Comparison of ENCODE assay signal across 1 cellular context in the genomic region with DNA sequence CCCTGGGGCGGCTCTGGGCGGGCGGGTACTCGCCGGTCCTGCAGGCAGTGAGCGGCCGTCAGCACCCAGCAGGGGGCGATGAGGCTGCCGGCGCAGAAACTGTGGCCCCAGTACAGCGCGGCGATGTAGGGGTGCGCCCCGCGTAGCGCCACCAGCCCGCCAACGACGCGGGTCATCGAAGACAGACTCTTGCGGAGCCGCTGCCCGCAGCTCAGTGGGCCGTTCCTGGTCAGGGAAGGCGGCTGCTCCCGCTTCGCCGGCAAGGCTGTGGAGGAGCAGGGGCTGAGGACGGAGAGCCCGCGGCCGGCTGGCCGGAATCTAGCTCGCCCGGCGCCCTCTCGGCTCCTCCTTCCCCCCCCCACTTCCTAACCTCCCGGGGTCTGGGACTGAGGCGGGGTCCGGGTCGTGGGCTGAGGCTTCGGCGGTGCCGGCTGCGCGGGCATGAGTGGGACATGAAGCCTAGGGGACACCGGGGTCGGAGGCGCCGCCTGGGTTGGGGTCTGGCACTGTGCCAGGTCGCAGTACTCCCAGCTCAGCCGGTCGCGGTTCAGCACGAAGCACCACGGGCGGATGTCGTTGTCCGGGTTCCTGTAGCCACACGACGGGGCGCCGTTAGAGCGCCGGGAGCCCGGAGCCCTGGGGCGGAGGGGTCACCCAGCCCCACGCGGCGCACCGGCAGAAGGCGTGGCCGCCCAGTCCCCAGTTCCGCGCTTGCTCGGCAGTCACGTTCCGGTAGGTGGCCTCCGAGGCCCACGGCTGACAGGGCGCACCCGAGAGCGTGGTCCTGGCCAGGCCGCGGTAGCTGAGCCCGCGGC.
TF ChIP-seq lines count a peak whose summit lies in the region.

No MANE protein-coding gene starts in this region.

TF ChIP-seq in K562, 482 proteins besides CTCF, POLR2A, EP300 and RAD21 (continued from another document and continues in another):
- TF ChIP-seq, protein P1, sequence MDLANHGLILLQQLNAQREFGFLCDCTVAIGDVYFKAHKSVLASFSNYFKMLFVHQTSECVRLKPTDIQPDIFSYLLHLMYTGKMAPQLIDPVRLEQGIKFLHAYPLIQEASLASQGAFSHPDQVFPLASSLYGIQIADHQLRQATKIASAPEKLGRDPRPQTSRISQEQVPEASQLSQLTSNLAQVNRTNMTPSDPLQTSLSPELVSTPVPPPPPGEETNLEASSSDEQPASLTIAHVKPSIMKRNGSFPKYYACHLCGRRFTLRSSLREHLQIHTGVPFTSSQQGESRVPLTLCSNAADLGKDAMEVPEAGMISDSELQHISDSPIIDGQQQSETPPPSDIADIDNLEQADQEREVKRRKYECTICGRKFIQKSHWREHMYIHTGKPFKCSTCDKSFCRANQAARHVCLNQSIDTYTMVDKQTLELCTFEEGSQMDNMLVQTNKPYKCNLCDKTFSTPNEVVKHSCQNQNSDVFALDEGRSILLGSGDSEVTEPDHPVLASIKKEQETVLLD (IDR thresholded peaks at IDR 0.05), result peak; percentile 46; the same call in 1 of the 2 replicates
- TF ChIP-seq, protein P2, sequence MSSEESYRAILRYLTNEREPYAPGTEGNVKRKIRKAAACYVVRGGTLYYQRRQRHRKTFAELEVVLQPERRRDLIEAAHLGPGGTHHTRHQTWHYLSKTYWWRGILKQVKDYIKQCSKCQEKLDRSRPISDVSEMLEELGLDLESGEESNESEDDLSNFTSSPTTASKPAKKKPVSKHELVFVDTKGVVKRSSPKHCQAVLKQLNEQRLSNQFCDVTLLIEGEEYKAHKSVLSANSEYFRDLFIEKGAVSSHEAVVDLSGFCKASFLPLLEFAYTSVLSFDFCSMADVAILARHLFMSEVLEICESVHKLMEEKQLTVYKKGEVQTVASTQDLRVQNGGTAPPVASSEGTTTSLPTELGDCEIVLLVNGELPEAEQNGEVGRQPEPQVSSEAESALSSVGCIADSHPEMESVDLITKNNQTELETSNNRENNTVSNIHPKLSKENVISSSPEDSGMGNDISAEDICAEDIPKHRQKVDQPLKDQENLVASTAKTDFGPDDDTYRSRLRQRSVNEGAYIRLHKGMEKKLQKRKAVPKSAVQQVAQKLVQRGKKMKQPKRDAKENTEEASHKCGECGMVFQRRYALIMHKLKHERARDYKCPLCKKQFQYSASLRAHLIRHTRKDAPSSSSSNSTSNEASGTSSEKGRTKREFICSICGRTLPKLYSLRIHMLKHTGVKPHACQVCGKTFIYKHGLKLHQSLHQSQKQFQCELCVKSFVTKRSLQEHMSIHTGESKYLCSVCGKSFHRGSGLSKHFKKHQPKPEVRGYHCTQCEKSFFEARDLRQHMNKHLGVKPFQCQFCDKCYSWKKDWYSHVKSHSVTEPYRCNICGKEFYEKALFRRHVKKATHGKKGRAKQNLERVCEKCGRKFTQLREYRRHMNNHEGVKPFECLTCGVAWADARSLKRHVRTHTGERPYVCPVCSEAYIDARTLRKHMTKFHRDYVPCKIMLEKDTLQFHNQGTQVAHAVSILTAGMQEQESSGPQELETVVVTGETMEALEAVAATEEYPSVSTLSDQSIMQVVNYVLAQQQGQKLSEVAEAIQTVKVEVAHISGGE (CRISPR knock-in tag; IDR thresholded peaks at IDR 0.05), result peak in 1 of 3 experiments; percentile 70; a peak in 1 of 6 replicates
- TF ChIP-seq BRF1 (IDR thresholded peaks at IDR 0.05; ENCODE audit: borderline replicate concordance, extremely low read depth, insufficient read length) (no peak), E2F3 (CRISPR knock-in tag; IDR thresholded peaks at IDR 0.05) (peak; percentile 50; the same call in 1 of the 2 replicates), GABPA (tag; conservative IDR thresholded peaks at IDR 0.05; ENCODE audit: low read depth) (peak; percentile 56), ZNF124 (CRISPR knock-in tag; IDR thresholded peaks at IDR 0.05) (0 out of 2 replicates have a peak, but pooled peaks have one; percentile 64), KLF1 (tag; IDR thresholded peaks at IDR 0.05) (peak; percentile 3; the same call in 1 of the 2 replicates), CREBBP (IDR thresholded peaks at IDR 0.05; ENCODE audit: low read depth, low read length) (no peak), RBM14 (IDR thresholded peaks at IDR 0.05; ENCODE audit: borderline replicate concordance, insufficient read depth, low read depth, low read length) (no peak), ZFX (CRISPR knock-in tag; IDR thresholded peaks at IDR 0.05) (peak; percentile 93), NCOA4 (IDR thresholded peaks at IDR 0.05; ENCODE audit: partially characterized antibody) (no peak), RBM34 (IDR thresholded peaks at IDR 0.05; ENCODE audit: borderline replicate concordance, insufficient read depth, low read length) (no peak), ZKSCAN1 (IDR thresholded peaks at IDR 0.05; ENCODE audit: low read depth, low read length) (0 out of 2 replicates have a peak, but pooled peaks have one; percentile 40), CHCHD3 (CRISPR knock-in tag; IDR thresholded peaks at IDR 0.05) (no peak), ATF1 (CRISPR knock-in tag; IDR thresholded peaks at IDR 0.05) (no peak; the same call in 1 of the 2 replicates), ATF1 (tag; IDR thresholded peaks at IDR 0.05) (peak; percentile 72), SRSF3 (IDR thresholded peaks at IDR 0.05; ENCODE audit: insufficient read depth, low read length) (no peak), ZNF589 (CRISPR knock-in tag; IDR thresholded peaks at IDR 0.05; ENCODE audit: low read depth) (no peak), ZNF121 (CRISPR knock-in tag; conservative IDR thresholded peaks at IDR 0.05) (peak; percentile 64; the same call in 1 of the 2 replicates), U2AF1 (optimal IDR thresholded peaks at IDR 0.05; ENCODE audit: low read depth, low read length) (peak; percentile 68), ARID1B (IDR thresholded peaks at IDR 0.05) (peak; percentile 55), SAFB (IDR thresholded peaks at IDR 0.05; ENCODE audit: borderline replicate concordance, low read depth, low read length) (peak; percentile 96), CHD1 (IDR thresholded peaks at IDR 0.05; ENCODE audit: low read length) (peak; percentile 68)
- TF ChIP-seq, protein P3, sequence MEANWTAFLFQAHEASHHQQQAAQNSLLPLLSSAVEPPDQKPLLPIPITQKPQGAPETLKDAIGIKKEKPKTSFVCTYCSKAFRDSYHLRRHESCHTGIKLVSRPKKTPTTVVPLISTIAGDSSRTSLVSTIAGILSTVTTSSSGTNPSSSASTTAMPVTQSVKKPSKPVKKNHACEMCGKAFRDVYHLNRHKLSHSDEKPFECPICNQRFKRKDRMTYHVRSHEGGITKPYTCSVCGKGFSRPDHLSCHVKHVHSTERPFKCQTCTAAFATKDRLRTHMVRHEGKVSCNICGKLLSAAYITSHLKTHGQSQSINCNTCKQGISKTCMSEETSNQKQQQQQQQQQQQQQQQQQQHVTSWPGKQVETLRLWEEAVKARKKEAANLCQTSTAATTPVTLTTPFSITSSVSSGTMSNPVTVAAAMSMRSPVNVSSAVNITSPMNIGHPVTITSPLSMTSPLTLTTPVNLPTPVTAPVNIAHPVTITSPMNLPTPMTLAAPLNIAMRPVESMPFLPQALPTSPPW (CRISPR knock-in tag; IDR thresholded peaks at IDR 0.05), result peak; percentile 75
- TF ChIP-seq, protein P4, sequence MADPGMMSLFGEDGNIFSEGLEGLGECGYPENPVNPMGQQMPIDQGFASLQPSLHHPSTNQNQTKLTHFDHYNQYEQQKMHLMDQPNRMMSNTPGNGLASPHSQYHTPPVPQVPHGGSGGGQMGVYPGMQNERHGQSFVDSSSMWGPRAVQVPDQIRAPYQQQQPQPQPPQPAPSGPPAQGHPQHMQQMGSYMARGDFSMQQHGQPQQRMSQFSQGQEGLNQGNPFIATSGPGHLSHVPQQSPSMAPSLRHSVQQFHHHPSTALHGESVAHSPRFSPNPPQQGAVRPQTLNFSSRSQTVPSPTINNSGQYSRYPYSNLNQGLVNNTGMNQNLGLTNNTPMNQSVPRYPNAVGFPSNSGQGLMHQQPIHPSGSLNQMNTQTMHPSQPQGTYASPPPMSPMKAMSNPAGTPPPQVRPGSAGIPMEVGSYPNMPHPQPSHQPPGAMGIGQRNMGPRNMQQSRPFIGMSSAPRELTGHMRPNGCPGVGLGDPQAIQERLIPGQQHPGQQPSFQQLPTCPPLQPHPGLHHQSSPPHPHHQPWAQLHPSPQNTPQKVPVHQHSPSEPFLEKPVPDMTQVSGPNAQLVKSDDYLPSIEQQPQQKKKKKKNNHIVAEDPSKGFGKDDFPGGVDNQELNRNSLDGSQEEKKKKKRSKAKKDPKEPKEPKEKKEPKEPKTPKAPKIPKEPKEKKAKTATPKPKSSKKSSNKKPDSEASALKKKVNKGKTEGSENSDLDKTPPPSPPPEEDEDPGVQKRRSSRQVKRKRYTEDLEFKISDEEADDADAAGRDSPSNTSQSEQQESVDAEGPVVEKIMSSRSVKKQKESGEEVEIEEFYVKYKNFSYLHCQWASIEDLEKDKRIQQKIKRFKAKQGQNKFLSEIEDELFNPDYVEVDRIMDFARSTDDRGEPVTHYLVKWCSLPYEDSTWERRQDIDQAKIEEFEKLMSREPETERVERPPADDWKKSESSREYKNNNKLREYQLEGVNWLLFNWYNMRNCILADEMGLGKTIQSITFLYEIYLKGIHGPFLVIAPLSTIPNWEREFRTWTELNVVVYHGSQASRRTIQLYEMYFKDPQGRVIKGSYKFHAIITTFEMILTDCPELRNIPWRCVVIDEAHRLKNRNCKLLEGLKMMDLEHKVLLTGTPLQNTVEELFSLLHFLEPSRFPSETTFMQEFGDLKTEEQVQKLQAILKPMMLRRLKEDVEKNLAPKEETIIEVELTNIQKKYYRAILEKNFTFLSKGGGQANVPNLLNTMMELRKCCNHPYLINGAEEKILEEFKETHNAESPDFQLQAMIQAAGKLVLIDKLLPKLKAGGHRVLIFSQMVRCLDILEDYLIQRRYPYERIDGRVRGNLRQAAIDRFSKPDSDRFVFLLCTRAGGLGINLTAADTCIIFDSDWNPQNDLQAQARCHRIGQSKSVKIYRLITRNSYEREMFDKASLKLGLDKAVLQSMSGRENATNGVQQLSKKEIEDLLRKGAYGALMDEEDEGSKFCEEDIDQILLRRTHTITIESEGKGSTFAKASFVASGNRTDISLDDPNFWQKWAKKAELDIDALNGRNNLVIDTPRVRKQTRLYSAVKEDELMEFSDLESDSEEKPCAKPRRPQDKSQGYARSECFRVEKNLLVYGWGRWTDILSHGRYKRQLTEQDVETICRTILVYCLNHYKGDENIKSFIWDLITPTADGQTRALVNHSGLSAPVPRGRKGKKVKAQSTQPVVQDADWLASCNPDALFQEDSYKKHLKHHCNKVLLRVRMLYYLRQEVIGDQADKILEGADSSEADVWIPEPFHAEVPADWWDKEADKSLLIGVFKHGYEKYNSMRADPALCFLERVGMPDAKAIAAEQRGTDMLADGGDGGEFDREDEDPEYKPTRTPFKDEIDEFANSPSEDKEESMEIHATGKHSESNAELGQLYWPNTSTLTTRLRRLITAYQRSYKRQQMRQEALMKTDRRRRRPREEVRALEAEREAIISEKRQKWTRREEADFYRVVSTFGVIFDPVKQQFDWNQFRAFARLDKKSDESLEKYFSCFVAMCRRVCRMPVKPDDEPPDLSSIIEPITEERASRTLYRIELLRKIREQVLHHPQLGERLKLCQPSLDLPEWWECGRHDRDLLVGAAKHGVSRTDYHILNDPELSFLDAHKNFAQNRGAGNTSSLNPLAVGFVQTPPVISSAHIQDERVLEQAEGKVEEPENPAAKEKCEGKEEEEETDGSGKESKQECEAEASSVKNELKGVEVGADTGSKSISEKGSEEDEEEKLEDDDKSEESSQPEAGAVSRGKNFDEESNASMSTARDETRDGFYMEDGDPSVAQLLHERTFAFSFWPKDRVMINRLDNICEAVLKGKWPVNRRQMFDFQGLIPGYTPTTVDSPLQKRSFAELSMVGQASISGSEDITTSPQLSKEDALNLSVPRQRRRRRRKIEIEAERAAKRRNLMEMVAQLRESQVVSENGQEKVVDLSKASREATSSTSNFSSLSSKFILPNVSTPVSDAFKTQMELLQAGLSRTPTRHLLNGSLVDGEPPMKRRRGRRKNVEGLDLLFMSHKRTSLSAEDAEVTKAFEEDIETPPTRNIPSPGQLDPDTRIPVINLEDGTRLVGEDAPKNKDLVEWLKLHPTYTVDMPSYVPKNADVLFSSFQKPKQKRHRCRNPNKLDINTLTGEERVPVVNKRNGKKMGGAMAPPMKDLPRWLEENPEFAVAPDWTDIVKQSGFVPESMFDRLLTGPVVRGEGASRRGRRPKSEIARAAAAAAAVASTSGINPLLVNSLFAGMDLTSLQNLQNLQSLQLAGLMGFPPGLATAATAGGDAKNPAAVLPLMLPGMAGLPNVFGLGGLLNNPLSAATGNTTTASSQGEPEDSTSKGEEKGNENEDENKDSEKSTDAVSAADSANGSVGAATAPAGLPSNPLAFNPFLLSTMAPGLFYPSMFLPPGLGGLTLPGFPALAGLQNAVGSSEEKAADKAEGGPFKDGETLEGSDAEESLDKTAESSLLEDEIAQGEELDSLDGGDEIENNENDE (IDR thresholded peaks at IDR 0.05; ENCODE audit: low read depth, low read length), result no peak
- TF ChIP-seq, protein P5, sequence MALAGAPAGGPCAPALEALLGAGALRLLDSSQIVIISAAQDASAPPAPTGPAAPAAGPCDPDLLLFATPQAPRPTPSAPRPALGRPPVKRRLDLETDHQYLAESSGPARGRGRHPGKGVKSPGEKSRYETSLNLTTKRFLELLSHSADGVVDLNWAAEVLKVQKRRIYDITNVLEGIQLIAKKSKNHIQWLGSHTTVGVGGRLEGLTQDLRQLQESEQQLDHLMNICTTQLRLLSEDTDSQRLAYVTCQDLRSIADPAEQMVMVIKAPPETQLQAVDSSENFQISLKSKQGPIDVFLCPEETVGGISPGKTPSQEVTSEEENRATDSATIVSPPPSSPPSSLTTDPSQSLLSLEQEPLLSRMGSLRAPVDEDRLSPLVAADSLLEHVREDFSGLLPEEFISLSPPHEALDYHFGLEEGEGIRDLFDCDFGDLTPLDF (CRISPR knock-in tag; IDR thresholded peaks at IDR 0.05), result peak; percentile 36; the same call in 1 of the 2 replicates
- TF ChIP-seq, protein P6, sequence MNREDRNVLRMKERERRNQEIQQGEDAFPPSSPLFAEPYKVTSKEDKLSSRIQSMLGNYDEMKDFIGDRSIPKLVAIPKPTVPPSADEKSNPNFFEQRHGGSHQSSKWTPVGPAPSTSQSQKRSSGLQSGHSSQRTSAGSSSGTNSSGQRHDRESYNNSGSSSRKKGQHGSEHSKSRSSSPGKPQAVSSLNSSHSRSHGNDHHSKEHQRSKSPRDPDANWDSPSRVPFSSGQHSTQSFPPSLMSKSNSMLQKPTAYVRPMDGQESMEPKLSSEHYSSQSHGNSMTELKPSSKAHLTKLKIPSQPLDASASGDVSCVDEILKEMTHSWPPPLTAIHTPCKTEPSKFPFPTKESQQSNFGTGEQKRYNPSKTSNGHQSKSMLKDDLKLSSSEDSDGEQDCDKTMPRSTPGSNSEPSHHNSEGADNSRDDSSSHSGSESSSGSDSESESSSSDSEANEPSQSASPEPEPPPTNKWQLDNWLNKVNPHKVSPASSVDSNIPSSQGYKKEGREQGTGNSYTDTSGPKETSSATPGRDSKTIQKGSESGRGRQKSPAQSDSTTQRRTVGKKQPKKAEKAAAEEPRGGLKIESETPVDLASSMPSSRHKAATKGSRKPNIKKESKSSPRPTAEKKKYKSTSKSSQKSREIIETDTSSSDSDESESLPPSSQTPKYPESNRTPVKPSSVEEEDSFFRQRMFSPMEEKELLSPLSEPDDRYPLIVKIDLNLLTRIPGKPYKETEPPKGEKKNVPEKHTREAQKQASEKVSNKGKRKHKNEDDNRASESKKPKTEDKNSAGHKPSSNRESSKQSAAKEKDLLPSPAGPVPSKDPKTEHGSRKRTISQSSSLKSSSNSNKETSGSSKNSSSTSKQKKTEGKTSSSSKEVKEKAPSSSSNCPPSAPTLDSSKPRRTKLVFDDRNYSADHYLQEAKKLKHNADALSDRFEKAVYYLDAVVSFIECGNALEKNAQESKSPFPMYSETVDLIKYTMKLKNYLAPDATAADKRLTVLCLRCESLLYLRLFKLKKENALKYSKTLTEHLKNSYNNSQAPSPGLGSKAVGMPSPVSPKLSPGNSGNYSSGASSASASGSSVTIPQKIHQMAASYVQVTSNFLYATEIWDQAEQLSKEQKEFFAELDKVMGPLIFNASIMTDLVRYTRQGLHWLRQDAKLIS (CRISPR knock-in tag; IDR thresholded peaks at IDR 0.05), result peak; percentile 80; the same call in 1 of the 2 replicates
